Comparison of ENCODE assay signal across 19 cellular contexts in the genomic region with DNA sequence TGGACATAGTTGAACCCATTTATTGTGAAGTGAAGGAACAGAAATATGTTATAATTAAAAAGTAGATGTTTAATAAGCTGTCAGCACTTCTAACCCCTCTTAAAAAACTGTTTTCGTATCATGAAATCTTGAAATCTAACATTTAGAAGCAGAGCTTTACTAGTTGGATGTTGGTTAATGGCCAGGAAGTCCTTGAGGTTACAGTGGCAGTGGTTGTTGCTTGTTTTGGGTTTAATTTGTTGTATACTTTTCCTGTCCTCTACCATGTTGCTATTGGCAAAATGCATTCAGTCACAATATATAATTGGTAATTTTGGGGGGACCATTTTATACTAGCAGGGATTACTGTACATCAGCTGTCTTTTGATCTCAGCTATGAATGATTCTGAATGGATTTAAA.
"Had no signal": no experiment of that assay in that cellular context is flagged by ENCODE, and none has a peak within 500 bp of the region (broad histone marks: within the 10 kb centered on the region; RNA-seq: fewer than 3 reads in every experiment).

No MANE protein-coding gene starts in this region.

- DNase-seq: Karpas-422, KG1, MG63, NCI-H1092, NCI-H1105 treated with DMSO at 0.1 percent for 48 hours, NCI-H1417 treated with DMSO at 0.1 percent for 48 hours, NCI-H146, NCI-H1694 treated with DMSO at 0.1 percent for 48 hours, NCI-H1930, NCI-H2081, NCI-H2107, NCI-H2227 treated with DMSO at 0.1 percent for 48 hours, NCI-H524, NCI-H526 treated with DMSO at 0.1 percent for 48 hours, NCI-H748 treated with DMSO at 0.1 percent for 48 hours, SHP77, SK-N-SH had no signal

- H3K4me2 ChIP-seq: SK-N-SH had no signal

- ATAC-seq: Panc1 had no signal

- H3K36me3 ChIP-seq: MG63 had no signal

- H3K4me3 ChIP-seq: MG63 had no signal

- H3K27ac ChIP-seq: RWPE1 had no signal

- H3K9me3 ChIP-seq: MG63, SK-N-SH had no signal

- H3K27me3 ChIP-seq: MG63 had no signal

- H3K9ac ChIP-seq: SK-N-SH had no signal
